9 cellular contexts compared by ENCODE assay signal in genomic region chr4:41505161-41505653, GRCh38. TPM values are rescaled to one million over a fixed set of nuclear protein-coding genes. Genes with fewer than 3 reads are reported as not detected.
A peak's percentile ranks its signal among the peaks of the same experiment; 100 is the strongest.
DNase-seq lines count a peak whose midpoint lies in the region; ATAC-seq, FAIRE-seq and TF ChIP-seq lines count a peak whose summit lies in the region.
"Had no signal": no experiment of that assay in that cellular context is flagged by ENCODE, and none has a peak within 500 bp of the region (broad histone marks: within the 10 kb centered on the region; RNA-seq: fewer than 3 reads in every experiment).

No MANE protein-coding gene starts in this region.

- no peaks in the 10 kb centered on the region for H3K4me1 ChIP-seq in fibroblast of lung (ENCODE audit: control insufficient read depth, extremely low read depth, insufficient read depth, low read length)

- intact Hi-C loops in sciatic nerve (cut with DNase I) = no loop called here

- no peak overlapping the region for H3K9ac ChIP-seq in fibroblast of lung (ENCODE audit: insufficient read depth, low read length)

- H3K36me3 ChIP-seq in fibroblast of lung (ENCODE audit: control insufficient read depth, insufficient read depth, low read length) = no peaks in the 10 kb centered on the region

- H3K27ac ChIP-seq in fibroblast of lung (ENCODE audit: insufficient read depth, low read length) = no peak overlapping the region

- no peaks in the 10 kb centered on the region for H3K79me2 ChIP-seq in fibroblast of lung (ENCODE audit: control insufficient read depth, insufficient read depth, low read length)

- H3K9me3 ChIP-seq in fibroblast of lung (ENCODE audit: control insufficient read depth, insufficient read depth, low read depth, low read length) = no peaks in the 10 kb centered on the region

- H3K4me2 ChIP-seq in fibroblast of lung (ENCODE audit: extremely low read depth, insufficient read depth, low read length) = no peak overlapping the region

- no peak for TF ChIP-seq CTCF in fibroblast of lung (conservative IDR thresholded peaks at IDR 0.05 in 1 of 2, IDR thresholded peaks at IDR 0.05 in 1 of 2; ENCODE audit: low read depth in 1 of 2, low read length in 2 of 2)

- H3K4me3 ChIP-seq in fibroblast of lung (replicated peaks in 1 of 4; ENCODE audit: control extremely low read depth in 1 of 4, insufficient read depth in 1 of 4, low read depth in 3 of 4, low read length in 4 of 4) = no peak overlapping the region

- no peaks in the 10 kb centered on the region for H4K20me1 ChIP-seq in fibroblast of lung (ENCODE audit: control insufficient read depth, extremely low read depth, insufficient read depth, low read length)

- DNase-seq in GM04503 (ENCODE audit: low read depth) (peak; percentile 46), NCI-H524 (lab: John Stamatoyannopoulos, UW) (peak; percentile 31 to 70), fibroblast of lung (ENCODE audit: low read depth in 2 of 2) (peak; percentile 45 to 84), sciatic nerve (ENCODE audit: low spot score) (no peak), GM12892 (ENCODE audit: insufficient read length) (no peak)
- DNase-seq: activated naive CD4-positive, alpha-beta T cell treated with Interleukin-2 at 50 U/mL for 16 hours had no signal

- no peak for FAIRE-seq in GM12892 (lab: Jason Lieb, UNC)

- no peak for TF ChIP-seq POLR2A in GM12892 (IDR thresholded peaks at IDR 0.05; ENCODE audit: low read depth, low read length)

- H2AFZ ChIP-seq in fibroblast of lung (ENCODE audit: low read length) = no peak overlapping the region

- no peaks in the 10 kb centered on the region for H3K27me3 ChIP-seq in fibroblast of lung (ENCODE audit: control insufficient read depth, insufficient read depth, low read length)

- ATAC-seq in sciatic nerve = peak; percentile 55
- ATAC-seq in HG03025 (IDR thresholded peaks at IDR 0.05; ENCODE audit: low FRiP score, unreplicated experiment) = no peak
- ATAC-seq in HG03342 (IDR thresholded peaks at IDR 0.05; ENCODE audit: unreplicated experiment) = no peak
- no peak for ATAC-seq in HG02610 (IDR thresholded peaks at IDR 0.05; ENCODE audit: unreplicated experiment)

RNA-seq across cellular contexts. Expression of gene LIMCH1, which starts 32.8 kb away (rescaled TPM):
- total RNA-seq in fibroblast of lung = 2.8 and 6.2 TPM in 2 replicates
- 2.3 and 4.6 TPM in 2 replicates for polyA plus RNA-seq in fibroblast of lung
- 0.83 and 2.1 TPM in 2 replicates for polyA plus RNA-seq in fibroblast of lung (2012)
- 1.3 and 4.9 TPM in 2 replicates for polyA minus RNA-seq in fibroblast of lung (ENCODE audit: low replicate concordance)
- total RNA-seq in sciatic nerve = 195 TPM
- polyA plus RNA-seq in GM12892 (2012; ENCODE audit: missing spikeins) = 0.28 TPM

Comparison
In these comparisons a context has a peak if more than half of its experiments do, and no peak if none do; other contexts are left out.
1. DNase-seq: peak in GM04503 (single experiment), NCI-H524 (2 of 2) and fibroblast of lung (2 of 2); none in sciatic nerve (single experiment) and GM12892 (single experiment).
2. RNA of gene LIMCH1, which starts 32.8 kb away (total RNA-seq): 195 TPM in sciatic nerve (single experiment); 2.8 to 6.2 TPM in fibroblast of lung; every median in the first group is over 10 times any median in the second.